ENCODE assay signal across 19 cellular contexts in genomic region chr15:37008205-37008604, GRCh38.
DNase-seq lines count a peak whose midpoint lies in the region; ATAC-seq, FAIRE-seq and TF ChIP-seq lines count a peak whose summit lies in the region.
"Had no signal": no experiment of that assay in that cellular context is flagged by ENCODE, and none has a peak within 500 bp of the region (broad histone marks: within the 10 kb centered on the region; RNA-seq: fewer than 3 reads in every experiment).

No MANE protein-coding gene starts in this region.

- H3K36me3 Mint-ChIP-seq in mesothelial cell of epicardium, result peaks cover 50% of the 10 kb centered on the region
- H3K36me3 Mint-ChIP-seq: CD4-positive, alpha-beta memory T cell had no signal

- H3K9ac ChIP-seq in Karpas-422 (ENCODE audit: low read length) (no peak overlapping the region), HepG2 (ENCODE audit: insufficient read depth, low read depth, low read length) (no peak overlapping the region), SK-N-SH (no peak overlapping the region)

- no peaks in the 10 kb centered on the region for H3K9me3 ChIP-seq in Karpas-422 (ENCODE audit: low read length)
- no peaks in the 10 kb centered on the region for H3K9me3 ChIP-seq in HepG2 (ENCODE audit: low read length)
- H3K9me3 ChIP-seq in SK-N-SH, result no peaks in the 10 kb centered on the region

- intact Hi-C loops in HepG2 (cut with micrococcal nuclease; ENCODE audit: unreplicated experiment), result no loop called here

- TF ChIP-seq POLR2A in HepG2 (IDR thresholded peaks at IDR 0.05; ENCODE audit: insufficient read depth in 1 of 2, low read depth in 2 of 2, low read length in 2 of 2), result no peak

- no TSS peak for BruUV-seq in HepG2 (replicated peaks; lab: Mats Ljungman, UMichigan)

- H3K27ac ChIP-seq in Karpas-422 (ENCODE audit: low read length), result 0 out of 2 replicates have a peak overlapping the region, but pooled peaks have one; percentile 15
- peak overlapping the region; percentile 44 for H3K27ac ChIP-seq in HepG2 (ENCODE audit: extremely low read length, insufficient read depth, low read length)
- H3K27ac ChIP-seq in SK-N-SH (ENCODE audit: low read depth in 2 of 2, low read length in 1 of 2), result no peak overlapping the region

- POLR2A ChIA-PET in HepG2 (lab: Yijun Ruan, JAX) (no interaction called here), SK-N-SH (lab: Yijun Ruan, JAX) (no interaction called here)

- H3K27ac Mint-ChIP-seq in mesothelial cell of epicardium, result peak overlapping the region; percentile 21
- H3K27ac Mint-ChIP-seq: CD4-positive, alpha-beta memory T cell; GM23338; H9; HFFc6 had no signal

- no peak for DNase-seq in Karpas-422
- peak; percentile 42 for DNase-seq in HepG2 (ENCODE audit: low spot score)
- no peak for DNase-seq in mesothelial cell of epicardium (ENCODE audit: low spot score in 2 of 2, unreplicated experiment in 2 of 2)
- no peak for DNase-seq in SK-N-SH
- no peak for DNase-seq in NOMO-1 treated with dmso at 0.1 percent for 144 hours (lab: John Stamatoyannopoulos, UW; ENCODE audit: unreplicated experiment)
- DNase-seq in NCI-H1092 (lab: John Stamatoyannopoulos, UW), result no peak
- no peak for DNase-seq in kidney tubule cell (ENCODE audit: low spot score)
- DNase-seq: C1 segment of cervical spinal cord; Calu3; CD4-positive, alpha-beta memory T cell; COR-L47; DMS53; DMS79 treated with DMSO at 0.1 percent for 48 hours; H9; HFFc6 had no signal

- peaks cover 86% of the 10 kb centered on the region for H3K79me2 ChIP-seq in Karpas-422 (ENCODE audit: low read length)
- H3K79me2 ChIP-seq in HepG2 (ENCODE audit: insufficient read depth, low read length), result no peaks in the 10 kb centered on the region
- H3K79me2 ChIP-seq in SK-N-SH (ENCODE audit: insufficient read depth), result peaks cover 95% of the 10 kb centered on the region

- H4K20me1 ChIP-seq in Karpas-422 (ENCODE audit: insufficient read depth, low read depth, low read length) (no peaks in the 10 kb centered on the region), HepG2 (ENCODE audit: insufficient read depth, low read length) (no peaks in the 10 kb centered on the region), SK-N-SH (ENCODE audit: insufficient read depth) (peaks cover 19% of the 10 kb centered on the region; the same call in 1 of the 2 replicates)

- WGBS in HepG2 (ENCODE audit: low lambda C conversion rate), result 92% methylated on average over 3 of the region's 3 CpGs
- 98% methylated on average over 3 of the region's 3 CpGs for WGBS in SK-N-SH (ENCODE audit: low lambda C conversion rate)

- peaks cover 20% of the 10 kb centered on the region for H3K4me1 Mint-ChIP-seq in mesothelial cell of epicardium
- H3K4me1 Mint-ChIP-seq: CD4-positive, alpha-beta memory T cell had no signal

- H3K9me2 ChIP-seq in Karpas-422 (replicated peaks; ENCODE audit: insufficient read depth, low read length) (no peaks in the 10 kb centered on the region), SK-N-SH (no peaks in the 10 kb centered on the region)

- no peaks in the 10 kb centered on the region for H3K27me3 Mint-ChIP-seq in mesothelial cell of epicardium (ENCODE audit: low read depth)
- H3K27me3 Mint-ChIP-seq: CD4-positive, alpha-beta memory T cell had no signal

- CTCF ChIA-PET in HepG2 (lab: Yijun Ruan, JAX; ENCODE audit: low intra/inter-chr PET ratio, low total read pairs) (no interaction called here), SK-N-SH (lab: Yijun Ruan, JAX) (no interaction called here)

- TF ChIP-seq CTCF in HepG2 (CRISPR knock-in tag; IDR thresholded peaks at IDR 0.05) (no peak), mesothelial cell of epicardium (IDR thresholded peaks at IDR 0.05; ENCODE audit: unreplicated experiment) (no peak), SK-N-SH (IDR thresholded peaks at IDR 0.05) (no peak)

- H3K4me3 ChIP-seq in Karpas-422 (ENCODE audit: low read length) (no peak overlapping the region), HepG2 (replicated peaks in 1 of 3; ENCODE audit: insufficient read depth in 1 of 3, low read depth in 2 of 3, low read length in 3 of 3) (no peak overlapping the region), SK-N-SH (ENCODE audit: low read depth in 2 of 2, low read length in 1 of 2) (no peak overlapping the region)
- H3K4me3 ChIP-seq: GM23338 had no signal

- H3K36me3 ChIP-seq in Karpas-422 (ENCODE audit: insufficient read depth, low read length) (peaks cover 25% of the 10 kb centered on the region), HepG2 (replicated peaks in 1 of 2; ENCODE audit: control insufficient read depth in 1 of 2, insufficient read depth in 2 of 2, low read length in 2 of 2) (peaks cover 0 to 7% of the 10 kb centered on the region in 2 experiments; a peak in 1 of 5 replicates), SK-N-SH (replicated peaks in 1 of 2; ENCODE audit: control insufficient read depth in 1 of 2, insufficient read depth in 2 of 2, low read length in 1 of 2) (peaks cover 85 to 89% of the 10 kb centered on the region in 2 experiments)

- in situ Hi-C loops in HepG2 (cut with HindIII; ENCODE audit: extremely low pct_ligation_motif_present, low pct_unique_long_range_greater_than_20kb), result no loop called here

- no peak overlapping the region for H3K4me3 Mint-ChIP-seq in mesothelial cell of epicardium
- H3K4me3 Mint-ChIP-seq: CD4-positive, alpha-beta memory T cell; GM23338; H9; HFFc6 had no signal

- H3K4me2 ChIP-seq in Karpas-422 (ENCODE audit: low read depth, low read length, poor library complexity, severe bottlenecking) (no peak overlapping the region), HepG2 (ENCODE audit: low read depth, low read length) (no peak overlapping the region), SK-N-SH (no peak overlapping the region)
- H3K4me2 ChIP-seq: GM23338 had no signal

- TF ChIP-seq RAD21 in HepG2 (CRISPR knock-in tag; IDR thresholded peaks at IDR 0.05), result no peak
- no peak for TF ChIP-seq RAD21 in SK-N-SH (IDR thresholded peaks at IDR 0.05; ENCODE audit: low read length)

- peaks cover 12% of the 10 kb centered on the region for H3F3A ChIP-seq in SK-N-SH (replicated peaks; ENCODE audit: insufficient read depth)

- FAIRE-seq in G401.6 (lab: Jason Lieb, UNC), result peak; percentile 44
- FAIRE-seq in HepG2 (lab: Jason Lieb, UNC), result no peak
- FAIRE-seq: GM12892, GM19239 had no signal

- ATAC-seq in HepG2, result no peak
- ATAC-seq: GM23338 had no signal

- H2AFZ ChIP-seq in Karpas-422 (ENCODE audit: low read length), result no peak overlapping the region
- no peak overlapping the region for H2AFZ ChIP-seq in HepG2 (ENCODE audit: low read length)
- no peak overlapping the region for H2AFZ ChIP-seq in SK-N-SH (ENCODE audit: low read depth)
- H2AFZ ChIP-seq: GM23338 had no signal

- TF ChIP-seq EP300 in HepG2 (IDR thresholded peaks at IDR 0.05; ENCODE audit: low read depth in 2 of 2, low read length in 2 of 2) (no peak), HepG2 (CRISPR knock-in tag; IDR thresholded peaks at IDR 0.05; ENCODE audit: borderline replicate concordance) (no peak), SK-N-SH (IDR thresholded peaks at IDR 0.05; ENCODE audit: borderline replicate concordance in 1 of 2, low read depth in 1 of 2, low read length in 1 of 2) (no peak)

- H3K27me3 ChIP-seq in Karpas-422 (ENCODE audit: low read length), result no peaks in the 10 kb centered on the region
- H3K27me3 ChIP-seq in HepG2 (ENCODE audit: control insufficient read depth in 1 of 2, insufficient read depth in 2 of 2, low read length in 2 of 2), result no peaks in the 10 kb centered on the region
- no peaks in the 10 kb centered on the region for H3K27me3 ChIP-seq in SK-N-SH (ENCODE audit: insufficient read depth)

- peaks cover 7% of the 10 kb centered on the region for H3K9me3 Mint-ChIP-seq in mesothelial cell of epicardium
- H3K9me3 Mint-ChIP-seq: CD4-positive, alpha-beta memory T cell; GM23338; H9; HFFc6 had no signal

- H3K4me1 ChIP-seq in Karpas-422 (ENCODE audit: low read length) (peaks cover 39% of the 10 kb centered on the region), HepG2 (ENCODE audit: insufficient read depth, low read length) (peaks cover 33% of the 10 kb centered on the region), SK-N-SH (ENCODE audit: control insufficient read depth in 1 of 2, insufficient read depth in 2 of 2, low read depth in 1 of 2, low read length in 1 of 2) (peaks cover 0 to 8% of the 10 kb centered on the region in 2 experiments; a peak in 2 of 4 replicates)

TF ChIP-seq in HepG2, 621 proteins besides CTCF, POLR2A, EP300 and RAD21 (continues in another document):
- TF ChIP-seq SP4 (CRISPR knock-in tag; IDR thresholded peaks at IDR 0.05) (no peak), HHEX (CRISPR knock-in tag; IDR thresholded peaks at IDR 0.05) (no peak), TOPORS (CRISPR knock-in tag; IDR thresholded peaks at IDR 0.05) (no peak), ZNF503 (CRISPR knock-in tag; IDR thresholded peaks at IDR 0.05) (no peak)

TF ChIP-seq in SK-N-SH, 30 proteins besides CTCF, POLR2A, EP300 and RAD21 (continues in another document):
- TF ChIP-seq PBX3 (IDR thresholded peaks at IDR 0.05), result no peak
- TF ChIP-seq RXRA (IDR thresholded peaks at IDR 0.05; ENCODE audit: borderline replicate concordance, low read depth), result no peak
- no peak for TF ChIP-seq USF1 (IDR thresholded peaks at IDR 0.05; ENCODE audit: borderline replicate concordance, low read depth)
- TF ChIP-seq JUND (IDR thresholded peaks at IDR 0.05), result no peak
- TF ChIP-seq GABPA (IDR thresholded peaks at IDR 0.05; ENCODE audit: low read depth), result no peak
- TF ChIP-seq TEAD4 (IDR thresholded peaks at IDR 0.05; ENCODE audit: borderline replicate concordance, insufficient read depth), result no peak

Comparison
In these comparisons a context has a peak if more than half of its experiments do, and no peak if none do; other contexts are left out.
1. H3K27ac ChIP-seq: peak in Karpas-422 (single experiment) and HepG2 (single experiment); none in SK-N-SH (0 of 2).